Comparison of ENCODE assay signal across 8 cellular contexts in genomic region chr4:41212221-41213203, GRCh38. TPM values are rescaled to one million over a fixed set of nuclear protein-coding genes. Genes with fewer than 3 reads are reported as not detected.
DNase-seq lines count a peak whose midpoint lies in the region; ATAC-seq and TF ChIP-seq lines count a peak whose summit lies in the region.

No MANE protein-coding gene starts in this region.

- H3K9me3 Mint-ChIP-seq in Caco-2 (ENCODE audit: unreplicated experiment) = peaks cover 5% of the 10 kb centered on the region
- no peaks in the 10 kb centered on the region for H3K9me3 Mint-ChIP-seq in GM23338
- peaks cover 0 to 18% (median 2%) of the 10 kb centered on the region in 6 donors for H3K9me3 Mint-ChIP-seq in immature natural killer cell

- H3K9me3 ChIP-seq in Caco-2 = no peaks in the 10 kb centered on the region
- no peaks in the 10 kb centered on the region for H3K9me3 ChIP-seq in right lobe of liver
- H3K9me3 ChIP-seq in thoracic aorta = no peaks in the 10 kb centered on the region

- peak; percentile 75 for DNase-seq in Caco-2
- DNase-seq in GM23338 (ENCODE audit: low spot score) = peak; percentile 57
- DNase-seq in NOMO-1 treated with dmso at 0.1 percent for 144 hours (lab: John Stamatoyannopoulos, UW; ENCODE audit: unreplicated experiment) = peak; percentile 16
- peak; percentile 43 for DNase-seq in cerebellar cortex (ENCODE audit: low spot score)
- DNase-seq in right lobe of liver = peak in 2 of 3 donors; percentile 28 to 64
- DNase-seq in thoracic aorta (ENCODE audit: low spot score) = no peak
- no peak for DNase-seq in immature natural killer cell

- H3K9me2 ChIP-seq in GM23338 (ENCODE audit: insufficient read depth) = no peaks in the 10 kb centered on the region

- CTCF ChIA-PET in Caco-2 (lab: Charles Lee) = interaction anchor here (0.7 to 1.8 kb wide), 4 partner anchors 36 to 1260 kb away, joined by 3 to 10 read pairs (median 4); no protein-coding TSS in a partner anchor

- peaks cover 62% of the 10 kb centered on the region for H3K79me2 ChIP-seq in GM23338 (replicated peaks; ENCODE audit: insufficient read depth)

- H3K4me1 Mint-ChIP-seq in Caco-2 (ENCODE audit: low read depth, unreplicated experiment) (peaks cover 27% of the 10 kb centered on the region), GM23338 (peaks cover 45% of the 10 kb centered on the region), immature natural killer cell (peaks cover 6 to 21% of the 10 kb centered on the region in 2 donors)

- no peak for ATAC-seq in GM23338
- ATAC-seq in right lobe of liver = peak; percentile 22 to 40 (median 34)
- ATAC-seq in thoracic aorta (ENCODE audit: insufficient number of reproducible peaks, low FRiP score, low read depth) = no peak
- no peak for ATAC-seq in GM21390 (IDR thresholded peaks at IDR 0.05; ENCODE audit: unreplicated experiment)

- peak overlapping the region; percentile 87 for H3K4me2 ChIP-seq in GM23338

- H3K27ac ChIP-seq in GM23338 (ENCODE audit: low read depth) (no peak overlapping the region), right lobe of liver (no peak overlapping the region), thoracic aorta (peak overlapping the region in 1 of 2 donors; percentile 94)

- no peak overlapping the region for H2AFZ ChIP-seq in GM23338

- POLR2A ChIA-PET in Caco-2 (lab: Charles Lee) = no interaction called here

- H3K4me1 ChIP-seq in Caco-2 (peaks cover 40% of the 10 kb centered on the region), GM23338 (ENCODE audit: insufficient read depth) (peaks cover 43% of the 10 kb centered on the region), right lobe of liver (peaks cover 0 to 31% (median 9%) of the 10 kb centered on the region in 4 donors), thoracic aorta (ENCODE audit: control insufficient read depth in 1 of 2, low read depth in 2 of 2) (peaks cover 22 to 47% of the 10 kb centered on the region in 2 donors)

- peak overlapping the region; percentile 93 for H3K27ac Mint-ChIP-seq in Caco-2 (ENCODE audit: unreplicated experiment)
- no peak overlapping the region for H3K27ac Mint-ChIP-seq in GM23338
- no peak overlapping the region for H3K27ac Mint-ChIP-seq in immature natural killer cell

- intact Hi-C loops in Caco-2 (cut with micrococcal nuclease; ENCODE audit: unreplicated experiment) = loop anchor here (1.0 to 10.0 kb wide), 5 partner anchors 36 to 468 kb away; partner anchors contain the start of gene NSUN7
- intact Hi-C loops in right lobe of liver (cut with DNase I) = loop anchor here (5.0 kb wide), 2 partner anchors 65 to 290 kb away; no protein-coding TSS in a partner anchor

- 8% methylated on average over 13 of the region's 13 CpGs for WGBS in right lobe of liver (ENCODE audit: insufficient coverage, low coverage, low lambda C conversion rate, missing lambda C conversion rate)

- no TSS peak for BruUV-seq in Caco-2 (replicated peaks; lab: Mats Ljungman, UMichigan)

- peaks cover 24% of the 10 kb centered on the region for H4K20me1 ChIP-seq in GM23338 (replicated peaks; ENCODE audit: insufficient read depth)

- H3K4me3 Mint-ChIP-seq in Caco-2 (ENCODE audit: unreplicated experiment) (peak overlapping the region; percentile 99), GM23338 (peak overlapping the region; percentile 88), immature natural killer cell (peak overlapping the region in 2 of 5 donors; percentile 6 to 42)

- no peaks in the 10 kb centered on the region for H3K27me3 Mint-ChIP-seq in Caco-2 (ENCODE audit: insufficient read depth, unreplicated experiment)
- H3K27me3 Mint-ChIP-seq in GM23338 (ENCODE audit: insufficient read depth, low read depth, poor library complexity) = peaks cover 25% of the 10 kb centered on the region
- peaks cover 14 to 22% (median 20%) of the 10 kb centered on the region in 3 donors for H3K27me3 Mint-ChIP-seq in immature natural killer cell (ENCODE audit: low read depth in 3 of 3)

- H3K36me3 ChIP-seq in Caco-2 (ENCODE audit: control insufficient read depth, insufficient read depth, low read length) (no peaks in the 10 kb centered on the region), GM23338 (ENCODE audit: insufficient read depth) (no peaks in the 10 kb centered on the region), right lobe of liver (no peaks in the 10 kb centered on the region), thoracic aorta (no peaks in the 10 kb centered on the region)

- H3F3A ChIP-seq in GM23338 (replicated peaks; ENCODE audit: low read depth) = peaks cover 15% of the 10 kb centered on the region; the same call in 1 of the 2 replicates

- no peak for TF ChIP-seq POLR2A in right lobe of liver (IDR thresholded peaks at IDR 0.05)

- TF ChIP-seq CTCF in Caco-2 (IDR thresholded peaks at IDR 0.05; ENCODE audit: insufficient read depth in 1 of 2, low read depth in 1 of 2, low read length in 1 of 2, severe bottlenecking in 1 of 2, unreplicated experiment in 1 of 2) (peak; percentile 44 to 70), GM23338 (conservative IDR thresholded peaks at IDR 0.05; ENCODE audit: low read depth in 2 of 2) (peak; percentile 63 to 90), right lobe of liver (IDR thresholded peaks at IDR 0.05) (peak; percentile 58 to 68 (median 64)), thoracic aorta (IDR thresholded peaks at IDR 0.05) (peak; percentile 56)

- H3K36me3 Mint-ChIP-seq in Caco-2 (ENCODE audit: insufficient read depth, unreplicated experiment) = peaks cover 31% of the 10 kb centered on the region
- no peaks in the 10 kb centered on the region for H3K36me3 Mint-ChIP-seq in GM23338 (ENCODE audit: low read depth)
- H3K36me3 Mint-ChIP-seq in immature natural killer cell = peaks cover 0 to 5% (median 4%) of the 10 kb centered on the region in 3 donors

- H3K27me3 ChIP-seq in Caco-2 (replicated peaks; ENCODE audit: control insufficient read depth, insufficient read depth, low read length) (no peaks in the 10 kb centered on the region), GM23338 (ENCODE audit: insufficient read depth) (peaks cover 13% of the 10 kb centered on the region; the same call in 1 of the 2 replicates), right lobe of liver (no peaks in the 10 kb centered on the region), thoracic aorta (replicated peaks; ENCODE audit: insufficient read depth) (no peaks in the 10 kb centered on the region)

- peak overlapping the region; percentile 91 for H3K4me3 ChIP-seq in Caco-2 (ENCODE audit: low read depth, low read length)
- H3K4me3 ChIP-seq in GM23338 = peak overlapping the region; percentile 89
- peak overlapping the region; percentile 71 to 89 (median 84) for H3K4me3 ChIP-seq in right lobe of liver
- peak overlapping the region; percentile 95 for H3K4me3 ChIP-seq in thoracic aorta

TF ChIP-seq in GM23338, 12 proteins besides CTCF, POLR2A, EP300 and RAD21 (continues in another document):
- TF ChIP-seq EZH2 (IDR thresholded peaks at IDR 0.05; ENCODE audit: low read depth, unreplicated experiment) (no peak), STAT1 (IDR thresholded peaks at IDR 0.05; ENCODE audit: unreplicated experiment) (no peak), JUNB (IDR thresholded peaks at IDR 0.05; ENCODE audit: unreplicated experiment) (no peak), ZNF331 (CRISPR knock-in tag; IDR thresholded peaks at IDR 0.05; ENCODE audit: low read depth) (no peak), POLR2AphosphoS5 (IDR thresholded peaks at IDR 0.05; ENCODE audit: low read depth) (no peak)
- TF ChIP-seq, protein P1, sequence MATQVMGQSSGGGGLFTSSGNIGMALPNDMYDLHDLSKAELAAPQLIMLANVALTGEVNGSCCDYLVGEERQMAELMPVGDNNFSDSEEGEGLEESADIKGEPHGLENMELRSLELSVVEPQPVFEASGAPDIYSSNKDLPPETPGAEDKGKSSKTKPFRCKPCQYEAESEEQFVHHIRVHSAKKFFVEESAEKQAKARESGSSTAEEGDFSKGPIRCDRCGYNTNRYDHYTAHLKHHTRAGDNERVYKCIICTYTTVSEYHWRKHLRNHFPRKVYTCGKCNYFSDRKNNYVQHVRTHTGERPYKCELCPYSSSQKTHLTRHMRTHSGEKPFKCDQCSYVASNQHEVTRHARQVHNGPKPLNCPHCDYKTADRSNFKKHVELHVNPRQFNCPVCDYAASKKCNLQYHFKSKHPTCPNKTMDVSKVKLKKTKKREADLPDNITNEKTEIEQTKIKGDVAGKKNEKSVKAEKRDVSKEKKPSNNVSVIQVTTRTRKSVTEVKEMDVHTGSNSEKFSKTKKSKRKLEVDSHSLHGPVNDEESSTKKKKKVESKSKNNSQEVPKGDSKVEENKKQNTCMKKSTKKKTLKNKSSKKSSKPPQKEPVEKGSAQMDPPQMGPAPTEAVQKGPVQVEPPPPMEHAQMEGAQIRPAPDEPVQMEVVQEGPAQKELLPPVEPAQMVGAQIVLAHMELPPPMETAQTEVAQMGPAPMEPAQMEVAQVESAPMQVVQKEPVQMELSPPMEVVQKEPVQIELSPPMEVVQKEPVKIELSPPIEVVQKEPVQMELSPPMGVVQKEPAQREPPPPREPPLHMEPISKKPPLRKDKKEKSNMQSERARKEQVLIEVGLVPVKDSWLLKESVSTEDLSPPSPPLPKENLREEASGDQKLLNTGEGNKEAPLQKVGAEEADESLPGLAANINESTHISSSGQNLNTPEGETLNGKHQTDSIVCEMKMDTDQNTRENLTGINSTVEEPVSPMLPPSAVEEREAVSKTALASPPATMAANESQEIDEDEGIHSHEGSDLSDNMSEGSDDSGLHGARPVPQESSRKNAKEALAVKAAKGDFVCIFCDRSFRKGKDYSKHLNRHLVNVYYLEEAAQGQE (IDR thresholded peaks at IDR 0.05; ENCODE audit: unreplicated experiment) = no peak

RNA-seq across cellular contexts. Expression of gene APBB2, which starts 1.8 kb away (rescaled TPM):
- total RNA-seq in Caco-2 (2022) (80.7 and 88.6 TPM in 2 replicates), right lobe of liver (10 to 100 TPM; 14.1 to 27.9 (median 25.1) TPM), thoracic aorta (100 to 1,000 TPM; 134 to 137 TPM)
- 56.4 and 74.8 TPM in 2 replicates for total RNA-seq in GM23338 (2014; rRNA removed; shearing (Covaris generic))
- polyA plus RNA-seq in GM23338 (2016; fragmentation: Nextera tagmentation; extraction: Ambion mirVana) (34.1 and 35.8 TPM in 2 replicates), immature natural killer cell (not detected)

RNA-seq across cellular contexts. Expression of gene UCHL1, which starts 44.2 kb away (rescaled TPM):
- total RNA-seq in Caco-2 (2022) (198 and 233 TPM in 2 replicates), right lobe of liver (1 to 10 TPM in 3 of 6 experiments, under 1 TPM in 2, not detected in 1; 0.44 to 8.7 (median 1.6) TPM), thoracic aorta (100 to 1,000 TPM in 1 of 2 donors, 10 to 100 TPM in 1; 64.7 to 146 TPM)
- total RNA-seq in GM23338 (2014; rRNA removed; shearing (Covaris generic)) = 1,758 and 1,823 TPM in 2 replicates
- polyA plus RNA-seq in GM23338 (2016; fragmentation: Nextera tagmentation; extraction: Ambion mirVana) (926 and 998 TPM in 2 replicates), immature natural killer cell (not detected)

Comparison
In these comparisons a context has a peak if more than half of its experiments do, and no peak if none do; other contexts are left out.
1. DNase-seq: peak in Caco-2 (2 of 2), GM23338 (single experiment), NOMO-1 treated with dmso at 0.1 percent for 144 hours (single experiment), cerebellar cortex (single experiment) and right lobe of liver (2 of 3); none in thoracic aorta (single experiment) and immature natural killer cell (0 of 3).
2. ATAC-seq: peak in right lobe of liver (4 of 4); none in GM23338 (single experiment), thoracic aorta (single experiment) and GM21390 (single experiment).
3. RNA of gene UCHL1, which starts 44.2 kb away (total RNA-seq): 1,758 to 1,823 TPM in GM23338, 198 to 233 TPM in Caco-2 and 64.7 to 146 TPM in thoracic aorta; 0.44 to 8.7 TPM in right lobe of liver; every median in the first group is over 4 times any median in the second.
4. Peak in every context shown above with its lines, with median percentiles within 50 percentile points of each other: H3K4me3 ChIP-seq and CTCF ChIP-seq.